ENCODE assay signal across 26 cellular contexts in genomic region chr20:15792855-15793254, GRCh38.
"Had no signal": no experiment of that assay in that cellular context is flagged by ENCODE, and none has a peak within 500 bp of the region (broad histone marks: within the 10 kb centered on the region; RNA-seq: fewer than 3 reads in every experiment).

No MANE protein-coding gene starts in this region.

- H3K27ac ChIP-seq: colonic mucosa, coronary artery, epithelial cell of prostate, esophagus muscularis mucosa, esophagus squamous epithelium, foreskin keratinocyte, gastrocnemius medialis, gastroesophageal sphincter, heart left ventricle, heart right ventricle had no signal

- H3K36me3 ChIP-seq: colonic mucosa, esophagus muscularis mucosa, esophagus squamous epithelium, gastrocnemius medialis, gastroesophageal sphincter, heart left ventricle, heart right ventricle had no signal

- ATAC-seq: effector memory CD8-positive, alpha-beta T cell; esophagus mucosa; foreskin keratinocyte; gastrocnemius medialis; gastroesophageal sphincter; heart left ventricle; heart right ventricle had no signal

- H3K4me3 ChIP-seq: colonic mucosa, coronary artery, dorsolateral prefrontal cortex, esophagus muscularis mucosa, esophagus squamous epithelium, gastrocnemius medialis, gastroesophageal sphincter, heart left ventricle, heart right ventricle had no signal

- H3K27me3 ChIP-seq: colonic mucosa, dorsolateral prefrontal cortex, esophagus muscularis mucosa, esophagus squamous epithelium, foreskin keratinocyte, gastrocnemius medialis, gastroesophageal sphincter, heart left ventricle, heart right ventricle had no signal

- H3K4me1 ChIP-seq: colonic mucosa, esophagus muscularis mucosa, esophagus squamous epithelium, foreskin keratinocyte, gastrocnemius medialis, gastroesophageal sphincter, heart left ventricle, heart right ventricle had no signal

- H3K9me3 ChIP-seq: colonic mucosa, esophagus muscularis mucosa, esophagus squamous epithelium, gastrocnemius medialis, gastroesophageal sphincter, heart left ventricle had no signal

- FAIRE-seq: endometrium, endothelial cell of umbilical vein had no signal

- DNase-seq: colonic mucosa; cortex of kidney; dermis blood vessel endothelial cell; dorsolateral prefrontal cortex; effector CD4-positive, alpha-beta T cell; effector CD8-positive, alpha-beta T cell; effector memory CD4-positive, alpha-beta T cell; effector memory CD8-positive, alpha-beta T cell; endodermal cell; erythroblast; esophagus squamous epithelium; foreskin fibroblast; foreskin keratinocyte; foreskin melanocyte; gastrocnemius medialis; glutamatergic neuron; head of caudate nucleus; heart left ventricle; heart right ventricle had no signal
